In genomic region chr17:58432806-58433573, GRCh38 we compare ENCODE assay signal across 34 cellular contexts. TPM values are rescaled to one million over a fixed set of nuclear protein-coding genes. Genes with fewer than 3 reads are reported as not detected.
DNase-seq lines count a peak whose midpoint lies in the region; ATAC-seq and TF ChIP-seq lines count a peak whose summit lies in the region.
"Had no signal": no experiment of that assay in that cellular context is flagged by ENCODE, and none has a peak within 500 bp of the region (broad histone marks: within the 10 kb centered on the region; RNA-seq: fewer than 3 reads in every experiment).

No MANE protein-coding gene starts in this region.

- no peaks in the 10 kb centered on the region for H3K9me3 Mint-ChIP-seq in activated T-helper 1 cell treated with anti-CD3 and anti-CD28 coated beads, Interleukin-12 subunit alpha, Interleukin-12 subunit beta, Interleukin-2, Interleukin-4 antibody, amounts not matched to agents 30 ng/mL and 10 ng/mL and 1 ng/mL, durations not matched to agents 14 hours and 24 hours and 36 hours
- H3K9me3 Mint-ChIP-seq in neural crest cell: peaks cover 2% of the 10 kb centered on the region
- H3K9me3 Mint-ChIP-seq: CD4-positive, alpha-beta T cell; effector memory CD8-positive, alpha-beta T cell; neural progenitor cell; stimulated activated naive CD8-positive, alpha-beta T cell treated with anti-CD3 and anti-CD28 coated beads, Interleukin-15, Interleukin-2, amounts not matched to agents 100 ng/mL and 50 ng/mL, for 24 hours; T-cell had no signal

- H3K27me3 Mint-ChIP-seq in activated T-helper 1 cell treated with anti-CD3 and anti-CD28 coated beads, Interleukin-12 subunit alpha, Interleukin-12 subunit beta, Interleukin-2, Interleukin-4 antibody, amounts not matched to agents 30 ng/mL and 10 ng/mL and 1 ng/mL, durations not matched to agents 14 hours and 24 hours and 36 hours (ENCODE audit: insufficient read depth): peaks cover 2% of the 10 kb centered on the region
- H3K27me3 Mint-ChIP-seq in neural crest cell (ENCODE audit: low read depth): peaks cover 21% of the 10 kb centered on the region
- H3K27me3 Mint-ChIP-seq: activated naive CD8-positive, alpha-beta T cell; CD4-positive, alpha-beta T cell; effector memory CD8-positive, alpha-beta T cell; stimulated activated naive CD8-positive, alpha-beta T cell treated with anti-CD3 and anti-CD28 coated beads, Interleukin-15, Interleukin-2, amounts not matched to agents 100 ng/mL and 50 ng/mL, for 24 hours; T-cell had no signal

- no peak overlapping the region for H3K4me3 Mint-ChIP-seq in activated T-helper 1 cell treated with anti-CD3 and anti-CD28 coated beads, Interleukin-12 subunit alpha, Interleukin-12 subunit beta, Interleukin-2, Interleukin-4 antibody, amounts not matched to agents 30 ng/mL and 10 ng/mL and 1 ng/mL, durations not matched to agents 14 hours and 24 hours and 36 hours
- H3K4me3 Mint-ChIP-seq in neural crest cell: no peak overlapping the region
- H3K4me3 Mint-ChIP-seq: activated naive CD8-positive, alpha-beta T cell; CD4-positive, alpha-beta T cell; effector memory CD8-positive, alpha-beta T cell; neural progenitor cell; stimulated activated naive CD8-positive, alpha-beta T cell treated with anti-CD3 and anti-CD28 coated beads, Interleukin-15, Interleukin-2, amounts not matched to agents 100 ng/mL and 50 ng/mL, for 24 hours; T-cell had no signal

- intact Hi-C loops in activated T-helper 1 cell treated with anti-CD3 and anti-CD28 coated beads, Interleukin-12 subunit alpha, Interleukin-12 subunit beta, Interleukin-2, Interleukin-4 antibody, amounts not matched to agents 30 ng/mL and 10 ng/mL and 1 ng/mL, durations not matched to agents 14 hours and 24 hours and 36 hours (cut with micrococcal nuclease): no loop called here
- intact Hi-C loops in sciatic nerve (cut with DNase I): no loop called here

- H3K4me1 Mint-ChIP-seq in activated T-helper 1 cell treated with anti-CD3 and anti-CD28 coated beads, Interleukin-12 subunit alpha, Interleukin-12 subunit beta, Interleukin-2, Interleukin-4 antibody, amounts not matched to agents 30 ng/mL and 10 ng/mL and 1 ng/mL, durations not matched to agents 14 hours and 24 hours and 36 hours (ENCODE audit: low read depth): no peaks in the 10 kb centered on the region
- H3K4me1 Mint-ChIP-seq in neural crest cell: no peaks in the 10 kb centered on the region
- H3K4me1 Mint-ChIP-seq: neural progenitor cell, T-cell had no signal

- peak overlapping the region; percentile 38 for H3K27ac Mint-ChIP-seq in activated T-helper 1 cell treated with anti-CD3 and anti-CD28 coated beads, Interleukin-12 subunit alpha, Interleukin-12 subunit beta, Interleukin-2, Interleukin-4 antibody, amounts not matched to agents 30 ng/mL and 10 ng/mL and 1 ng/mL, durations not matched to agents 14 hours and 24 hours and 36 hours
- H3K27ac Mint-ChIP-seq in neural crest cell (ENCODE audit: unreplicated experiment): no peak overlapping the region
- H3K27ac Mint-ChIP-seq: activated naive CD8-positive, alpha-beta T cell; CD4-positive, alpha-beta T cell; neural progenitor cell; stimulated activated naive CD8-positive, alpha-beta T cell treated with anti-CD3 and anti-CD28 coated beads, Interleukin-15, Interleukin-2, amounts not matched to agents 100 ng/mL and 50 ng/mL, for 24 hours; T-cell had no signal

- DNase-seq in SIG-M5 treated with dmso at 0.1 percent for 504 hours (lab: John Stamatoyannopoulos, UW; ENCODE audit: unreplicated experiment) (peak; percentile 32), SIG-M5 (lab: John Stamatoyannopoulos, UW) (no peak), neural crest cell (ENCODE audit: low read depth, low spot score) (no peak), sciatic nerve (ENCODE audit: low spot score) (no peak), NCI-H1930 (lab: John Stamatoyannopoulos, UW) (no peak)
- no peak for DNase-seq in activated T-helper 1 cell treated with anti-CD3 and anti-CD28 coated beads, Interleukin-12 subunit alpha, Interleukin-12 subunit beta, Interleukin-2, Interleukin-4 antibody, amounts not matched to agents 30 ng/mL and 10 ng/mL and 1 ng/mL, durations not matched to agents 14 hours and 24 hours and 36 hours (ENCODE audit: low spot score)
- DNase-seq: activated CD4-positive, alpha-beta T cell treated with anti-CD3 and anti-CD28 coated beads for 48 hours; activated CD8-positive, alpha-beta memory T cell treated with anti-CD3 and anti-CD28 coated beads for 24 hours; activated effector memory CD4-positive, alpha-beta T cell treated with Interleukin-2 at 50 U/mL for 16 hours; activated T-cell treated with anti-CD3 and anti-CD28 coated beads for 4 hours; CD4-positive, alpha-beta T cell; cortex of kidney; effector memory CD8-positive, alpha-beta T cell; HCEC 1CT; head of caudate nucleus; left ventricle myocardium inferior; NCI-H1436; NCI-H2081 treated with DMSO at 0.1 percent for 48 hours; NCI-H446 treated with DMSO at 0.1 percent for 48 hours; NCI-H774; pancreas; stimulated activated CD4-positive, alpha-beta T cell treated with anti-CD3 and anti-CD28 coated beads, Interleukin-1b, Interleukin-23, amount 100 ng/mL, for 48 hours; T-cell; uterus had no signal

- ATAC-seq in HG02973 (IDR thresholded peaks at IDR 0.05; ENCODE audit: unreplicated experiment) (no peak), sciatic nerve (no peak)
- ATAC-seq: effector memory CD8-positive, alpha-beta T cell; esophagus mucosa; pancreas; T-cell had no signal

- no peaks in the 10 kb centered on the region for H3K36me3 Mint-ChIP-seq in activated T-helper 1 cell treated with anti-CD3 and anti-CD28 coated beads, Interleukin-12 subunit alpha, Interleukin-12 subunit beta, Interleukin-2, Interleukin-4 antibody, amounts not matched to agents 30 ng/mL and 10 ng/mL and 1 ng/mL, durations not matched to agents 14 hours and 24 hours and 36 hours (ENCODE audit: low read depth)
- H3K36me3 Mint-ChIP-seq in neural crest cell (ENCODE audit: low read depth): no peaks in the 10 kb centered on the region
- H3K36me3 Mint-ChIP-seq: neural progenitor cell had no signal

- TF ChIP-seq CTCF in LNCAP (IDR thresholded peaks at IDR 0.05): 0 out of 2 replicates have a peak, but pooled peaks have one; percentile 17
- TF ChIP-seq CTCF in neural crest cell (conservative IDR thresholded peaks at IDR 0.05): peak; percentile 30

RNA-seq across cellular contexts. Expression of gene RNF43, which starts 15.7 kb away (rescaled TPM):
- 0.47 and 0.86 TPM in 2 replicates for total RNA-seq in activated T-helper 1 cell treated with anti-CD3 and anti-CD28 coated beads, Interleukin-12 subunit alpha, Interleukin-12 subunit beta, Interleukin-2, Interleukin-4 antibody, amounts not matched to agents 30 ng/mL and 10 ng/mL and 1 ng/mL, durations not matched to agents 14 hours and 24 hours and 36 hours
- total RNA-seq in neural crest cell: 2.0 and 3.2 TPM in 2 replicates
- 0.67 TPM for total RNA-seq in sciatic nerve
- total RNA-seq: fibroblast of villous mesenchyme, mesenteric fat pad had no signal

RNA-seq across cellular contexts. Expression of gene HSF5, which starts 55.2 kb away (rescaled TPM):
- total RNA-seq in activated T-helper 1 cell treated with anti-CD3 and anti-CD28 coated beads, Interleukin-12 subunit alpha, Interleukin-12 subunit beta, Interleukin-2, Interleukin-4 antibody, amounts not matched to agents 30 ng/mL and 10 ng/mL and 1 ng/mL, durations not matched to agents 14 hours and 24 hours and 36 hours: 1.1 and 1.2 TPM in 2 replicates
- 0.05 and 0.11 TPM in 2 replicates for total RNA-seq in neural crest cell
- total RNA-seq in sciatic nerve: 0.27 TPM
- total RNA-seq: cardiac septum, esophagus mucosa, left ventricle myocardium inferior, RPMI7951 had no signal
